Comparison of ENCODE assay signal across 8 cellular contexts in genomic region chr20:37192137-37192854, GRCh38. TPM values are rescaled to one million over a fixed set of nuclear protein-coding genes. Genes with fewer than 3 reads are reported as not detected.
A peak's percentile ranks its signal among the peaks of the same experiment; 100 is the strongest.
DNase-seq lines count a peak whose midpoint lies in the region; ATAC-seq and TF ChIP-seq lines count a peak whose summit lies in the region.

No MANE protein-coding gene starts in this region.

- intact Hi-C loops in natural killer cell (cut with micrococcal nuclease), result no loop called here

- peak; percentile 86 to 93 (median 90) for ATAC-seq in natural killer cell
- peak; percentile 82 for ATAC-seq in stimulated activated memory B cell treated with anti-CD40 and anti-IgM and Interleukin-4, amounts not matched to agents 10 μg/mL and 1 μg/mL and 100 μg/mL, for 72 hours
- no peak for ATAC-seq in HG02852 (IDR thresholded peaks at IDR 0.05; ENCODE audit: unreplicated experiment)

- DNase-seq in GM04504 (ENCODE audit: low read depth), result peak; percentile 84
- peak; percentile 91 for DNase-seq in KBM-7
- peak; percentile 44 for DNase-seq in OCI-M2 (lab: John Stamatoyannopoulos, UW; ENCODE audit: unreplicated experiment)
- peak; percentile 61 for DNase-seq in activated T-cell treated with anti-CD3 and anti-CD28 coated beads for 48 hours (ENCODE audit: low read depth)
- DNase-seq in erythroblast (lab: John Stamatoyannopoulos, UW), result peak; percentile 93 to 94
- peak; percentile 56 for DNase-seq in natural killer cell

- H3K36me3 Mint-ChIP-seq in natural killer cell, result no peaks in the 10 kb centered on the region
- peaks cover 56% of the 10 kb centered on the region for H3K36me3 Mint-ChIP-seq in stimulated activated memory B cell treated with anti-CD40 and anti-IgM and Interleukin-4, amounts not matched to agents 10 μg/mL and 1 μg/mL and 100 μg/mL, for 72 hours

- in situ Hi-C loops in KBM-7 (cut with MboI; ENCODE audit: low pct_unique_long_range_greater_than_20kb, low sequenced_read_pairs), result no loop called here

- no peaks in the 10 kb centered on the region for H3K9me3 Mint-ChIP-seq in natural killer cell
- H3K9me3 Mint-ChIP-seq in stimulated activated memory B cell treated with anti-CD40 and anti-IgM and Interleukin-4, amounts not matched to agents 10 μg/mL and 1 μg/mL and 100 μg/mL, for 72 hours, result no peaks in the 10 kb centered on the region

- no peaks in the 10 kb centered on the region for H3K27me3 Mint-ChIP-seq in natural killer cell (ENCODE audit: low read depth in 2 of 2)
- H3K27me3 Mint-ChIP-seq in stimulated activated memory B cell treated with anti-CD40 and anti-IgM and Interleukin-4, amounts not matched to agents 10 μg/mL and 1 μg/mL and 100 μg/mL, for 72 hours, result no peaks in the 10 kb centered on the region

- H3K27ac Mint-ChIP-seq in natural killer cell, result no peak overlapping the region
- H3K27ac Mint-ChIP-seq in stimulated activated memory B cell treated with anti-CD40 and anti-IgM and Interleukin-4, amounts not matched to agents 10 μg/mL and 1 μg/mL and 100 μg/mL, for 72 hours, result no peak overlapping the region

- H3K4me1 Mint-ChIP-seq in natural killer cell, result peaks cover 70% of the 10 kb centered on the region in 2 donors
- peaks cover 73% of the 10 kb centered on the region for H3K4me1 Mint-ChIP-seq in stimulated activated memory B cell treated with anti-CD40 and anti-IgM and Interleukin-4, amounts not matched to agents 10 μg/mL and 1 μg/mL and 100 μg/mL, for 72 hours

- H3K4me3 Mint-ChIP-seq in natural killer cell, result no peak overlapping the region
- H3K4me3 Mint-ChIP-seq in stimulated activated memory B cell treated with anti-CD40 and anti-IgM and Interleukin-4, amounts not matched to agents 10 μg/mL and 1 μg/mL and 100 μg/mL, for 72 hours, result no peak overlapping the region

- peak; percentile 88 for TF ChIP-seq CTCF in natural killer cell (IDR thresholded peaks at IDR 0.05)

- TF ChIP-seq POLR2A in erythroblast (IDR thresholded peaks at IDR 0.05; ENCODE audit: low read length), result no peak

RNA-seq across cellular contexts. Expression of gene MROH8, which starts 12.9 kb away (rescaled TPM):
- 1 to 10 TPM; 1.7 to 3.2 (median 2.3) TPM for total RNA-seq in natural killer cell

RNA-seq across cellular contexts. Expression of gene RPN2, which starts 13.2 kb away (rescaled TPM):
- total RNA-seq in natural killer cell, result 100 to 1,000 TPM; 124 to 136 (median 125) TPM
